In genomic region chr22:45455621-45456020, GRCh38 we compare ENCODE assay signal across 32 cellular contexts. TPM values are rescaled to one million over a fixed set of nuclear protein-coding genes. Genes with fewer than 3 reads are reported as not detected.
"Had no signal": no experiment of that assay in that cellular context is flagged by ENCODE, and none has a peak within 500 bp of the region (broad histone marks: within the 10 kb centered on the region; RNA-seq: fewer than 3 reads in every experiment).

No MANE protein-coding gene starts in this region.

- H3K4me3 Mint-ChIP-seq: activated B cell treated with CpG ODN at 0.5 μM for 24 hours; activated CD4-positive, alpha-beta T cell treated with anti-CD3 and anti-CD28 coated beads, Interleukin-2, amount 10 ng/mL, durations not matched to agents 24 days and 14 days; activated CD8-positive, alpha-beta memory T cell treated with anti-CD3 and anti-CD28 coated beads, Interleukin-2, amount 10 ng/mL, durations not matched to agents 7 days and 5 days; activated naive CD4-positive, alpha-beta T cell treated with anti-CD3 and anti-CD28 coated beads for 36 hours; activated naive CD8-positive, alpha-beta T cell; activated T-helper 17 cell treated with anti-CD3 and anti-CD28 coated beads, Interleukin-2, amount 50 U/mL, for 72 hours; T-cell had no signal

- H3K36me3 Mint-ChIP-seq: activated CD8-positive, alpha-beta memory T cell treated with anti-CD3 and anti-CD28 coated beads, Interleukin-2, amount 10 ng/mL, durations not matched to agents 7 days and 5 days; activated naive CD8-positive, alpha-beta T cell; T-cell had no signal

- H3K27ac Mint-ChIP-seq: activated B cell treated with CpG ODN at 0.5 μM for 24 hours; activated CD4-positive, alpha-beta T cell treated with anti-CD3 and anti-CD28 coated beads, Interleukin-2, amount 10 ng/mL, durations not matched to agents 24 days and 14 days; activated CD8-positive, alpha-beta memory T cell treated with anti-CD3 and anti-CD28 coated beads, Interleukin-2, amount 10 ng/mL, durations not matched to agents 7 days and 5 days; activated naive CD4-positive, alpha-beta T cell treated with anti-CD3 and anti-CD28 coated beads for 36 hours; activated naive CD8-positive, alpha-beta T cell; activated T-helper 17 cell treated with anti-CD3 and anti-CD28 coated beads, Interleukin-2, amount 50 U/mL, for 72 hours; T-cell had no signal

- H3K9me3 Mint-ChIP-seq: activated B cell treated with CpG ODN at 0.5 μM for 24 hours; activated CD4-positive, alpha-beta T cell treated with anti-CD3 and anti-CD28 coated beads, Interleukin-2, amount 10 ng/mL, durations not matched to agents 24 days and 14 days; activated naive CD4-positive, alpha-beta T cell treated with anti-CD3 and anti-CD28 coated beads for 36 hours; activated T-helper 17 cell treated with anti-CD3 and anti-CD28 coated beads, Interleukin-2, amount 50 U/mL, for 72 hours; T-cell had no signal

- H3K27me3 ChIP-seq: brain microvascular endothelial cell, SJSA1 had no signal

- H3K27me3 Mint-ChIP-seq: activated naive CD8-positive, alpha-beta T cell had no signal

- H3K36me3 ChIP-seq: brain microvascular endothelial cell, SJSA1 had no signal

- ATAC-seq: activated CD8-positive, alpha-beta memory T cell treated with anti-CD3 and anti-CD28 coated beads, Interleukin-2, amount 10 ng/mL, durations not matched to agents 7 days and 5 days; activated T-helper 17 cell treated with anti-CD3 and anti-CD28 coated beads, Interleukin-2, amount 50 U/mL, for 72 hours; Panc1; T-cell had no signal

- H3K4me1 ChIP-seq: SJSA1 had no signal

- H3K4me3 ChIP-seq: SJSA1 had no signal

- H3K27ac ChIP-seq: brain microvascular endothelial cell, SJSA1 had no signal

- H3K9me3 ChIP-seq: SJSA1 had no signal

- DNase-seq: activated B cell treated with CpG ODN at 0.5 μM for 24 hours; activated CD4-positive, alpha-beta T cell treated with anti-CD3 and anti-CD28 coated beads for 1 hour; activated CD4-positive, alpha-beta T cell treated with anti-CD3 and anti-CD28 coated beads, Interleukin-2, amount 10 ng/mL, durations not matched to agents 24 days and 14 days; activated CD4-positive, alpha-beta T cell treated with anti-CD3 and anti-CD28 coated beads, Interleukin-2, amount 50 U/mL, for 48 hours; activated CD8-positive, alpha-beta memory T cell treated with anti-CD3 and anti-CD28 coated beads, Interleukin-2, amount 10 ng/mL, durations not matched to agents 7 days and 5 days; activated gamma-delta T cell; activated naive CD4-positive, alpha-beta T cell treated with anti-CD3 and anti-CD28 coated beads for 36 hours; activated T-cell treated with anti-CD3 and anti-CD28 coated beads for 4 hours; activated T-cell treated with anti-CD3 and anti-CD28 coated beads, Interleukin-2, amount 50 U/mL, for 48 hours; amygdala; brain microvascular endothelial cell; cerebellar nuclear complex; Karpas-422; MM.1S; NCI-H1105; NCI-H1436; NCI-H1694 treated with DMSO at 0.1 percent for 48 hours; NCI-H2081; NCI-H510A treated with DMSO at 0.1 percent for 48 hours; NCI-H69; NK-92 treated with Interleukin-12 subunit alpha and Interleukin-12 subunit beta, amount 100 ng/mL, for 24 hours; OCI-M1; RPMI8226; SHP77; T-cell; T-helper 2 cell; T1000 had no signal

- H3K4me1 Mint-ChIP-seq: activated B cell treated with CpG ODN at 0.5 μM for 24 hours; activated CD4-positive, alpha-beta T cell treated with anti-CD3 and anti-CD28 coated beads, Interleukin-2, amount 10 ng/mL, durations not matched to agents 24 days and 14 days; activated CD8-positive, alpha-beta memory T cell treated with anti-CD3 and anti-CD28 coated beads, Interleukin-2, amount 10 ng/mL, durations not matched to agents 7 days and 5 days; activated T-helper 17 cell treated with anti-CD3 and anti-CD28 coated beads, Interleukin-2, amount 50 U/mL, for 72 hours; T-cell had no signal

RNA-seq across cellular contexts. Expression of gene RIBC2, which starts 42.1 kb away (rescaled TPM):
- total RNA-seq: cardiac septum, SJSA1 had no signal

RNA-seq across cellular contexts. Expression of gene SMC1B, which starts 42.2 kb away (rescaled TPM):
- total RNA-seq: cardiac septum, SJSA1 had no signal

RNA-seq across cellular contexts. Expression of gene FBLN1, which starts 47.1 kb away (rescaled TPM):
- total RNA-seq: activated B cell treated with CpG ODN at 0.5 μM for 24 hours; activated CD4-positive, alpha-beta T cell treated with anti-CD3 and anti-CD28 coated beads, Interleukin-2, amount 10 ng/mL, durations not matched to agents 24 days and 14 days; activated naive CD4-positive, alpha-beta T cell treated with anti-CD3 and anti-CD28 coated beads for 36 hours had no signal
